In genomic region chr18:13370995-13371625, GRCh38 we compare ENCODE assay signal across 19 cellular contexts.
DNase-seq lines count a peak whose midpoint lies in the region; ATAC-seq lines count a peak whose summit lies in the region.
"Had no signal": no experiment of that assay in that cellular context is flagged by ENCODE, and none has a peak within 500 bp of the region (broad histone marks: within the 10 kb centered on the region; RNA-seq: fewer than 3 reads in every experiment).

No MANE protein-coding gene starts in this region.

- no peaks in the 10 kb centered on the region for H3K36me3 ChIP-seq in trophoblast cell (ENCODE audit: control insufficient read depth in 1 of 2, insufficient read depth in 2 of 2, low read length in 2 of 2)

- H3K27ac Mint-ChIP-seq in activated naive CD4-positive, alpha-beta T cell treated with anti-CD3 and anti-CD28 coated beads for 36 hours, result no peak overlapping the region
- H3K27ac Mint-ChIP-seq in T-cell, result peak overlapping the region; percentile 76 to 85

- H3K23ac ChIP-seq in trophoblast cell (ENCODE audit: low read length), result no peak overlapping the region

- H4K12ac ChIP-seq in trophoblast cell (ENCODE audit: low read depth, low read length), result no peak overlapping the region

- peaks cover 56% of the 10 kb centered on the region for H3K4me1 Mint-ChIP-seq in activated naive CD4-positive, alpha-beta T cell treated with anti-CD3 and anti-CD28 coated beads for 36 hours (ENCODE audit: low read depth)
- peaks cover 58 to 67% (median 61%) of the 10 kb centered on the region in 3 donors for H3K4me1 Mint-ChIP-seq in T-cell

- H3K18ac ChIP-seq in trophoblast cell (ENCODE audit: low read length), result peak overlapping the region; percentile 23

- H3K4me1 ChIP-seq in trophoblast cell (ENCODE audit: control insufficient read depth in 1 of 2, insufficient read depth in 2 of 2, low read length in 2 of 2), result no peaks in the 10 kb centered on the region

- no peaks in the 10 kb centered on the region for H3K36me3 Mint-ChIP-seq in activated naive CD4-positive, alpha-beta T cell treated with anti-CD3 and anti-CD28 coated beads for 36 hours (ENCODE audit: low read depth)
- H3K36me3 Mint-ChIP-seq in T-cell, result no peaks in the 10 kb centered on the region
- H3K36me3 Mint-ChIP-seq: CD8-positive, alpha-beta T cell had no signal

- intact Hi-C loops in activated naive CD4-positive, alpha-beta T cell treated with anti-CD3 and anti-CD28 coated beads for 36 hours (cut with micrococcal nuclease), result no loop called here

- H3K4ac ChIP-seq in trophoblast cell (ENCODE audit: low read depth, low read length), result no peak overlapping the region

- no peaks in the 10 kb centered on the region for H3K27me3 ChIP-seq in trophoblast cell (ENCODE audit: insufficient read depth, low read length)

- POLR2A ChIA-PET in T-cell (lab: Charles Lee), result no interaction called here

- no peak overlapping the region for H2AK5ac ChIP-seq in trophoblast cell (ENCODE audit: low read length)

- no peak overlapping the region for H2BK120ac ChIP-seq in trophoblast cell (ENCODE audit: insufficient read depth, low read length, poor library complexity)

- H3K79me1 ChIP-seq in trophoblast cell (ENCODE audit: low read length), result no peaks in the 10 kb centered on the region

- CTCF ChIA-PET in activated naive CD4-positive, alpha-beta T cell treated with anti-CD3 and anti-CD28 coated beads for 36 hours (lab: Charles Lee), result no interaction called here
- CTCF ChIA-PET in T-cell (lab: Charles Lee), result no interaction called here

- no peak overlapping the region for H2AFZ ChIP-seq in trophoblast cell (ENCODE audit: insufficient read depth, low read length, poor library complexity)

- peak; percentile 3 for DNase-seq in activated naive CD4-positive, alpha-beta T cell treated with anti-CD3 and anti-CD28 coated beads for 36 hours
- no peak for DNase-seq in activated naive CD4-positive, alpha-beta T cell (lab: John Stamatoyannopoulos, UW)
- DNase-seq in T-cell (no peak), islet precursor cell (peak; percentile 31), trophoblast cell (no peak)
- DNase-seq: CD8-positive, alpha-beta T cell; DND-41; GDM1; H7; Kasumi-1; NCI-H1436; NCI-H2029 treated with DMSO at 0.1 percent for 48 hours; NCI-H510A; NCI-H82; Right ventricle myocardium superior had no signal

- no peak overlapping the region for H4K8ac ChIP-seq in trophoblast cell (ENCODE audit: low read depth, low read length)

- no peak overlapping the region for H3K4me3 ChIP-seq in trophoblast cell (ENCODE audit: low read depth, low read length)

- H3K9ac ChIP-seq in trophoblast cell (ENCODE audit: low read length), result no peak overlapping the region

- no peak overlapping the region for H2BK12ac ChIP-seq in trophoblast cell (ENCODE audit: low read length)

- no peaks in the 10 kb centered on the region for H3K27me3 Mint-ChIP-seq in activated naive CD4-positive, alpha-beta T cell treated with anti-CD3 and anti-CD28 coated beads for 36 hours (ENCODE audit: low read depth)
- no peaks in the 10 kb centered on the region for H3K27me3 Mint-ChIP-seq in T-cell

- no peak overlapping the region for H4K91ac ChIP-seq in trophoblast cell (ENCODE audit: low read depth, low read length)

- H3K9me3 ChIP-seq in trophoblast cell (ENCODE audit: insufficient read depth, low read depth, low read length), result peaks cover 6% of the 10 kb centered on the region

- no peak overlapping the region for H2BK5ac ChIP-seq in trophoblast cell (ENCODE audit: low read depth, low read length, poor library complexity)

- H3K14ac ChIP-seq in trophoblast cell (ENCODE audit: low read length), result no peak overlapping the region

- no CpG with 5 or more reads among the region's 16 CpGs for WGBS in trophoblast cell (ENCODE audit: extremely low coverage, insufficient coverage, insufficient read length)

- no peak overlapping the region for H3K4me3 Mint-ChIP-seq in activated naive CD4-positive, alpha-beta T cell treated with anti-CD3 and anti-CD28 coated beads for 36 hours
- peak overlapping the region in 1 of 3 donors; percentile 50 for H3K4me3 Mint-ChIP-seq in T-cell
- H3K4me3 Mint-ChIP-seq: CD8-positive, alpha-beta T cell had no signal

- ATAC-seq in T-cell (replicated peaks in 1 of 4) (no peak), GM19463 (IDR thresholded peaks at IDR 0.05; ENCODE audit: unreplicated experiment) (no peak), HG03439 (IDR thresholded peaks at IDR 0.05; ENCODE audit: unreplicated experiment) (no peak), GM18520 (IDR thresholded peaks at IDR 0.05; ENCODE audit: unreplicated experiment) (no peak)
- ATAC-seq: CD8-positive, alpha-beta T cell; Panc1 had no signal

- H3K4me2 ChIP-seq in trophoblast cell (ENCODE audit: low read length), result no peak overlapping the region

- H3K79me2 ChIP-seq in trophoblast cell (ENCODE audit: control insufficient read depth, insufficient read depth, low read length, poor library complexity), result no peaks in the 10 kb centered on the region

- no peak overlapping the region for H3K27ac ChIP-seq in trophoblast cell (ENCODE audit: low read depth, low read length)

- no peaks in the 10 kb centered on the region for H3K9me3 Mint-ChIP-seq in activated naive CD4-positive, alpha-beta T cell treated with anti-CD3 and anti-CD28 coated beads for 36 hours
- H3K9me3 Mint-ChIP-seq in T-cell, result no peaks in the 10 kb centered on the region
- H3K9me3 Mint-ChIP-seq: CD8-positive, alpha-beta T cell had no signal

Comparison
In these comparisons a context has a peak if more than half of its experiments do, and no peak if none do; other contexts are left out.
1. DNase-seq: peak in activated naive CD4-positive, alpha-beta T cell treated with anti-CD3 and anti-CD28 coated beads for 36 hours (single experiment) and islet precursor cell (single experiment); none in activated naive CD4-positive, alpha-beta T cell (0 of 4), T-cell (0 of 34) and trophoblast cell (0 of 2).